In the genomic region with DNA sequence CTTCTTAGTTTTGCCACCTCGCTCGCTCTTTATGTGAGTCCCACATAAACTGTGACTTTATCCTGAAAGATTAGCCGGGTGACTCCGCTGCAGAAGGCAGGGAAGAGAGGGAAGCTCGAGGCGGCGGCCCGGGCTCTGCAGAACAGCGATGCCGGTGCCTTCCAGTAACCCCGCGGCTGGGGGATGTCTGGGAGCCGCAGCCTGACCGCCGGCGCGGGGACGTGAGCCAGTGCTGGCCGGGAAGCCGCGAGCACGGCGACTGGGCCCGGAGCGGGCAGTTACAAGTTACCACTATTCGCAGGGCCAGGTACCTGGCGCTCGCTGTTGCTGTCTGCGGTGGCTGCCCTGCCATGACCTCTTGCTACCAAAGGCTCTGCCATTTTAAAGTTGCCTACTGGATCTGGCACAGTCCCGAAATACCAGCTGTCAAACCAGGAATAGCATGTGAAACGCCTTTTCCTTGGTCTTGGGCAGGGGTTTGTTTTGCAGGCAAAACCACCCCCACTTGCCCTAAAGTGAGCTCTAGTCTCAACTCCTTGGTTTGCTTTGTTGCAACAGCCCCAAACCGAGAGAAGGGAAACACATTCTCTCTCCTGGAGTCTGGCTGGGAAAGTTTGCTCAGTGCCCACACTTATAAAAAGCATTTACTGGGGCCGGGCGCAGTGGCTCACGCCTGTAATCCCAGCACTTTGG, we compare ENCODE assay signal across 8 cellular contexts.
DNase-seq lines count a peak whose midpoint lies in the region; ATAC-seq and TF ChIP-seq lines count a peak whose summit lies in the region.

No MANE protein-coding gene starts in this region.

- no peak for TF ChIP-seq EP300 in SK-N-SH (IDR thresholded peaks at IDR 0.05; ENCODE audit: borderline replicate concordance in 1 of 2, low read depth in 1 of 2, low read length in 1 of 2)

- POLR2A ChIA-PET in SK-N-SH (lab: Yijun Ruan, JAX) = no interaction called here

- peak overlapping the region; percentile 73; the same call in 1 of the 2 replicates for H2AFZ ChIP-seq in SK-N-SH (ENCODE audit: low read depth)

- H3K9me3 ChIP-seq in SK-N-SH (no peaks in the 10 kb centered on the region), right cardiac atrium (ENCODE audit: control insufficient read depth, low read length) (no peaks in the 10 kb centered on the region)

- peaks cover 19 to 24% of the 10 kb centered on the region in 2 experiments for H3K36me3 ChIP-seq in SK-N-SH (replicated peaks in 1 of 2; ENCODE audit: control insufficient read depth in 1 of 2, insufficient read depth in 2 of 2, low read length in 1 of 2)

- peaks cover 24% of the 10 kb centered on the region for H4K20me1 ChIP-seq in SK-N-SH (ENCODE audit: insufficient read depth)

- no peak for TF ChIP-seq RAD21 in SK-N-SH (IDR thresholded peaks at IDR 0.05; ENCODE audit: low read length)

- DNase-seq in SK-N-SH = peak; percentile 56
- DNase-seq in amygdala (lab: John Stamatoyannopoulos, UW) = peak in 39 of 56 donors; percentile 12 to 67 (median 44)
- DNase-seq in right cardiac atrium = peak; percentile 66 to 86 (median 84)
- DNase-seq in posterior cingulate gyrus = peak; percentile 29 to 94 (median 50)
- no peak for DNase-seq in SKM-1 (lab: John Stamatoyannopoulos, UW; ENCODE audit: unreplicated experiment)

- intact Hi-C loops in right cardiac atrium (cut with DNase I) (loop anchor here (5.0 to 10.0 kb wide), 5 partner anchors 338 to 708 kb away; no protein-coding TSS in a partner anchor), posterior cingulate gyrus (cut with DNase I) (loop anchor here (5.0 to 10.0 kb wide), 3 partner anchors 76 to 388 kb away; no protein-coding TSS in a partner anchor)

- peaks cover 32% of the 10 kb centered on the region for H3K79me2 ChIP-seq in SK-N-SH (ENCODE audit: insufficient read depth)

- H3K4me3 ChIP-seq in SK-N-SH (ENCODE audit: low read depth in 2 of 2, low read length in 1 of 2) (peak overlapping the region; percentile 76 to 78), right cardiac atrium (ENCODE audit: low read length) (peak overlapping the region; percentile 86)

- peaks cover 15% of the 10 kb centered on the region for H3F3A ChIP-seq in SK-N-SH (replicated peaks; ENCODE audit: insufficient read depth)

- CTCF ChIA-PET in SK-N-SH (lab: Yijun Ruan, JAX) = interaction anchor here (1.0 to 6.1 kb wide), 6 partner anchors 19 to 764 kb away, joined by 3 to 47 read pairs (median 4); no protein-coding TSS in a partner anchor

- peak overlapping the region; percentile 83; the same call in 1 of the 2 replicates for H3K9ac ChIP-seq in SK-N-SH

- peaks cover 5 to 17% of the 10 kb centered on the region in 2 experiments for H3K4me1 ChIP-seq in SK-N-SH (ENCODE audit: control insufficient read depth in 1 of 2, insufficient read depth in 2 of 2, low read depth in 1 of 2, low read length in 1 of 2)
- peaks cover 3% of the 10 kb centered on the region for H3K4me1 ChIP-seq in right cardiac atrium (ENCODE audit: control insufficient read depth, insufficient read depth, low read length)

- ATAC-seq in SK-N-SH treated with all-trans-retinoic acid at 6 μM for 48 hours (no peak), right cardiac atrium (peak; percentile 7 to 12), HG03025 (IDR thresholded peaks at IDR 0.05; ENCODE audit: low FRiP score, unreplicated experiment) (no peak), GM18868 (IDR thresholded peaks at IDR 0.05; ENCODE audit: unreplicated experiment) (no peak)

- TF ChIP-seq CTCF in SK-N-SH (IDR thresholded peaks at IDR 0.05) = no peak

- peak overlapping the region; percentile 95 for H3K4me2 ChIP-seq in SK-N-SH

- no peaks in the 10 kb centered on the region for H3K9me2 ChIP-seq in SK-N-SH

- WGBS in SK-N-SH (ENCODE audit: low lambda C conversion rate) = 49% methylated on average over 18 of the region's 35 CpGs
- 14% methylated on average over 35 of the region's 35 CpGs for WGBS in right cardiac atrium

- peak overlapping the region in 1 of 2 experiments; percentile 94; a peak in 2 of 4 replicates for H3K27ac ChIP-seq in SK-N-SH (ENCODE audit: low read depth in 2 of 2, low read length in 1 of 2)
- H3K27ac ChIP-seq in right cardiac atrium (ENCODE audit: low read length) = peak overlapping the region; percentile 81

- no peaks in the 10 kb centered on the region for H3K27me3 ChIP-seq in SK-N-SH (ENCODE audit: insufficient read depth)
- no peaks in the 10 kb centered on the region for H3K27me3 ChIP-seq in right cardiac atrium (ENCODE audit: control insufficient read depth, insufficient read depth)

TF ChIP-seq in SK-N-SH, 30 proteins besides CTCF, POLR2A, EP300 and RAD21:
- TF ChIP-seq, protein P1, sequence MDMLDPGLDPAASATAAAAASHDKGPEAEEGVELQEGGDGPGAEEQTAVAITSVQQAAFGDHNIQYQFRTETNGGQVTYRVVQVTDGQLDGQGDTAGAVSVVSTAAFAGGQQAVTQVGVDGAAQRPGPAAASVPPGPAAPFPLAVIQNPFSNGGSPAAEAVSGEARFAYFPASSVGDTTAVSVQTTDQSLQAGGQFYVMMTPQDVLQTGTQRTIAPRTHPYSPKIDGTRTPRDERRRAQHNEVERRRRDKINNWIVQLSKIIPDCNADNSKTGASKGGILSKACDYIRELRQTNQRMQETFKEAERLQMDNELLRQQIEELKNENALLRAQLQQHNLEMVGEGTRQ (IDR thresholded peaks at IDR 0.05; ENCODE audit: borderline replicate concordance, low read depth, low read length) = no peak
- TF ChIP-seq TAF1 (IDR thresholded peaks at IDR 0.05; ENCODE audit: borderline replicate concordance, low read depth, low read length) (no peak), NRF1 (IDR thresholded peaks at IDR 0.05; ENCODE audit: low read depth, low read length) (no peak)

TF ChIP-seq in SK-N-SH treated with all-trans-retinoic acid at 6 μM for 48 hours, 23 proteins besides CTCF, POLR2A, EP300 and RAD21:
- TF ChIP-seq ZFP3 (CRISPR knock-in tag; IDR thresholded peaks at IDR 0.05) (no peak), ZFP30 (CRISPR knock-in tag; IDR thresholded peaks at IDR 0.05) (no peak)

Comparison
In these comparisons a context has a peak if more than half of its experiments do, and no peak if none do; other contexts are left out.
1. ATAC-seq: peak in right cardiac atrium (2 of 2); none in SK-N-SH treated with all-trans-retinoic acid at 6 μM for 48 hours (single experiment), HG03025 (single experiment) and GM18868 (single experiment).